Comparison of ENCODE assay signal across 17 cellular contexts in the genomic region with DNA sequence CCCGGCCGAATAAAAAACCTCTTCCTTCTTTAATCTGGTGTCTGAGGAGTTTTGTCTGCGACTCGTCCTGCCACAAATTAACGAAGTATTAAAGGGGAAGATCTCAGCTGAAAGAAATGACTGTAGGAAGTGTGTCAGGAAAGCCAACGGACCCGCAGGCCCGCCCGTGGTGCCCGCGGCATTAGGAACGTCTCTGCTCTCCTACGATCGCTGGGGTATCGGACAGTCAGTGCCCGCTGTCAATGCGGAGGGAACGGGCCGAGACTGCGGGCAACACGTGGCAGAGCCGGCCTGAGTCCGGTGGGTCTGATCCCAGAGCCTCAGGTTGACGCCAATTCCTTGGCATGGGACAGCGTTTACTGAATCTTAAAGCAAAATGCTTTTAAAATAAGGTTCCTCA.
DNase-seq lines count a peak whose midpoint lies in the region; ATAC-seq and TF ChIP-seq lines count a peak whose summit lies in the region.
"Had no signal": no experiment of that assay in that cellular context is flagged by ENCODE, and none has a peak within 500 bp of the region (broad histone marks: within the 10 kb centered on the region; RNA-seq: fewer than 3 reads in every experiment).

No MANE protein-coding gene starts in this region.

- DNase-seq in activated T-cell treated with anti-CD3 and anti-CD28 coated beads, Interleukin-2, amount 50 U/mL, for 72 hours: no peak
- no peak for DNase-seq in activated T-cell treated with anti-CD3 and anti-CD28 coated beads, Interleukin-2, amount 50 U/mL, for 4 hours
- DNase-seq in lower lobe of right lung (no peak), suprapubic skin (ENCODE audit: low spot score in 2 of 2) (no peak), NCI-H2171 (lab: John Stamatoyannopoulos, UW) (no peak), UCSD-AML1 (lab: John Stamatoyannopoulos, UW; ENCODE audit: unreplicated experiment) (no peak), colonic mucosa (no peak)
- DNase-seq: activated CD4-positive, alpha-beta memory T cell treated with anti-CD3 and anti-CD28 coated beads, Interleukin-2, amount 10 ng/mL, durations not matched to agents 7 days and 5 days; CD4-positive, alpha-beta memory T cell; DMS79; foreskin fibroblast; left ventricle myocardium superior; NCI-H146; NCI-H345 had no signal

- H3K36me3 ChIP-seq in lower lobe of right lung: no peaks in the 10 kb centered on the region
- H3K36me3 ChIP-seq in suprapubic skin: no peaks in the 10 kb centered on the region
- no peaks in the 10 kb centered on the region for H3K36me3 ChIP-seq in colonic mucosa
- H3K36me3 ChIP-seq: prostate gland had no signal

- no peaks in the 10 kb centered on the region for H3K9me3 ChIP-seq in lower lobe of right lung
- no peaks in the 10 kb centered on the region for H3K9me3 ChIP-seq in suprapubic skin
- no peaks in the 10 kb centered on the region for H3K9me3 ChIP-seq in colonic mucosa
- H3K9me3 ChIP-seq: prostate gland had no signal

- H3K27ac ChIP-seq in lower lobe of right lung (no peak overlapping the region), suprapubic skin (no peak overlapping the region), colonic mucosa (no peak overlapping the region)
- H3K27ac ChIP-seq: prostate gland, VCaP had no signal

- H3K4me1 ChIP-seq in lower lobe of right lung: peaks cover 4% of the 10 kb centered on the region
- peaks cover 10% of the 10 kb centered on the region for H3K4me1 ChIP-seq in suprapubic skin
- no peaks in the 10 kb centered on the region for H3K4me1 ChIP-seq in colonic mucosa
- H3K4me1 ChIP-seq: prostate gland had no signal

- H3K9ac ChIP-seq in colonic mucosa (ENCODE audit: low read depth in 2 of 2, low read length in 2 of 2): no peak overlapping the region

- H3K4me1 Mint-ChIP-seq in activated T-cell treated with anti-CD3 and anti-CD28 coated beads, Interleukin-2, amount 50 U/mL, for 72 hours (ENCODE audit: low read depth): peaks cover 14% of the 10 kb centered on the region
- H3K4me1 Mint-ChIP-seq in activated T-cell treated with anti-CD3 and anti-CD28 coated beads, Interleukin-2, amount 50 U/mL, for 4 hours (ENCODE audit: low read depth): peaks cover 9% of the 10 kb centered on the region
- peaks cover 28% of the 10 kb centered on the region for H3K4me1 Mint-ChIP-seq in brain

- H3K4me3 ChIP-seq in lower lobe of right lung: peak overlapping the region; percentile 23
- peak overlapping the region; percentile 37 for H3K4me3 ChIP-seq in suprapubic skin
- H3K4me3 ChIP-seq in colonic mucosa: no peak overlapping the region
- H3K4me3 ChIP-seq: prostate gland had no signal

- peaks cover 45% of the 10 kb centered on the region for H3K27me3 Mint-ChIP-seq in activated T-cell treated with anti-CD3 and anti-CD28 coated beads, Interleukin-2, amount 50 U/mL, for 72 hours (ENCODE audit: low read depth)
- H3K27me3 Mint-ChIP-seq in activated T-cell treated with anti-CD3 and anti-CD28 coated beads, Interleukin-2, amount 50 U/mL, for 4 hours (ENCODE audit: low read depth): peaks cover 54% of the 10 kb centered on the region
- peaks cover 36% of the 10 kb centered on the region for H3K27me3 Mint-ChIP-seq in brain

- H3K9me3 Mint-ChIP-seq in activated T-cell treated with anti-CD3 and anti-CD28 coated beads, Interleukin-2, amount 50 U/mL, for 72 hours: no peaks in the 10 kb centered on the region
- no peaks in the 10 kb centered on the region for H3K9me3 Mint-ChIP-seq in activated T-cell treated with anti-CD3 and anti-CD28 coated beads, Interleukin-2, amount 50 U/mL, for 4 hours
- H3K9me3 Mint-ChIP-seq in brain: peaks cover 0 to 5% (median 2%) of the 10 kb centered on the region in 5 experiments
- H3K9me3 Mint-ChIP-seq: activated CD4-positive, alpha-beta memory T cell treated with anti-CD3 and anti-CD28 coated beads, Interleukin-2, amount 10 ng/mL, durations not matched to agents 7 days and 5 days had no signal

- TF ChIP-seq CTCF in brain (conservative IDR thresholded peaks at IDR 0.05) (no peak), lower lobe of right lung (IDR thresholded peaks at IDR 0.05) (no peak), suprapubic skin (IDR thresholded peaks at IDR 0.05) (no peak), colonic mucosa (IDR thresholded peaks at IDR 0.05) (no peak)

- peak overlapping the region; percentile 63 to 70 for H3K4me3 Mint-ChIP-seq in activated T-cell treated with anti-CD3 and anti-CD28 coated beads, Interleukin-2, amount 50 U/mL, for 72 hours
- no peak overlapping the region for H3K4me3 Mint-ChIP-seq in activated T-cell treated with anti-CD3 and anti-CD28 coated beads, Interleukin-2, amount 50 U/mL, for 4 hours
- peak overlapping the region in 4 of 5 experiments; percentile 11 to 76 (median 66) for H3K4me3 Mint-ChIP-seq in brain
- H3K4me3 Mint-ChIP-seq: activated CD4-positive, alpha-beta memory T cell treated with anti-CD3 and anti-CD28 coated beads, Interleukin-2, amount 10 ng/mL, durations not matched to agents 7 days and 5 days had no signal

- no peak for ATAC-seq in activated T-cell treated with anti-CD3 and anti-CD28 coated beads, Interleukin-2, amount 50 U/mL, for 72 hours (replicated peaks in 1 of 2)
- ATAC-seq in activated T-cell treated with anti-CD3 and anti-CD28 coated beads, Interleukin-2, amount 50 U/mL, for 4 hours: no peak
- no peak for ATAC-seq in lower lobe of right lung

- H3K27ac Mint-ChIP-seq in activated T-cell treated with anti-CD3 and anti-CD28 coated beads, Interleukin-2, amount 50 U/mL, for 72 hours: no peak overlapping the region
- no peak overlapping the region for H3K27ac Mint-ChIP-seq in brain
- H3K27ac Mint-ChIP-seq: activated CD4-positive, alpha-beta memory T cell treated with anti-CD3 and anti-CD28 coated beads, Interleukin-2, amount 10 ng/mL, durations not matched to agents 7 days and 5 days had no signal

- no peak for TF ChIP-seq EP300 in suprapubic skin (IDR thresholded peaks at IDR 0.05)

- no peak for TF ChIP-seq POLR2A in suprapubic skin (IDR thresholded peaks at IDR 0.05)

- H3K27me3 ChIP-seq in lower lobe of right lung (ENCODE audit: low read depth) (no peaks in the 10 kb centered on the region), suprapubic skin (peaks cover 12% of the 10 kb centered on the region), colonic mucosa (no peaks in the 10 kb centered on the region)

- 64% methylated on average over 24 of the region's 25 CpGs for WGBS in suprapubic skin

- intact Hi-C loops in lower lobe of right lung (cut with DNase I): no loop called here
- intact Hi-C loops in colonic mucosa (cut with DNase I): no loop called here

- no peaks in the 10 kb centered on the region for H3K36me3 Mint-ChIP-seq in activated T-cell treated with anti-CD3 and anti-CD28 coated beads, Interleukin-2, amount 50 U/mL, for 72 hours (ENCODE audit: insufficient read depth in 2 of 2)
- no peaks in the 10 kb centered on the region for H3K36me3 Mint-ChIP-seq in activated T-cell treated with anti-CD3 and anti-CD28 coated beads, Interleukin-2, amount 50 U/mL, for 4 hours (ENCODE audit: insufficient read depth)
- H3K36me3 Mint-ChIP-seq in brain: peaks cover 26% of the 10 kb centered on the region
- H3K36me3 Mint-ChIP-seq: CD4-positive, alpha-beta memory T cell had no signal
